Comparison of ENCODE assay signal across 2 cellular contexts in genomic region chr6:159715605-159716004, GRCh38.
TF ChIP-seq lines count a peak whose summit lies in the region.

No MANE protein-coding gene starts in this region.

TF ChIP-seq in liver, 16 proteins besides CTCF, POLR2A, EP300 and RAD21:
- TF ChIP-seq MAX (IDR thresholded peaks at IDR 0.05) = no peak
- no peak for TF ChIP-seq HNF4A (conservative IDR thresholded peaks at IDR 0.05)
- TF ChIP-seq, protein P1, sequence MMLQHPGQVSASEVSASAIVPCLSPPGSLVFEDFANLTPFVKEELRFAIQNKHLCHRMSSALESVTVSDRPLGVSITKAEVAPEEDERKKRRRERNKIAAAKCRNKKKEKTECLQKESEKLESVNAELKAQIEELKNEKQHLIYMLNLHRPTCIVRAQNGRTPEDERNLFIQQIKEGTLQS (IDR thresholded peaks at IDR 0.05) = no peak
- TF ChIP-seq EGR1 (IDR thresholded peaks at IDR 0.05; ENCODE audit: low read depth in 2 of 2) = no peak
- TF ChIP-seq SP1 (IDR thresholded peaks at IDR 0.05) = no peak
- TF ChIP-seq HNF4G (IDR thresholded peaks at IDR 0.05) = no peak
- no peak for TF ChIP-seq YY1 (IDR thresholded peaks at IDR 0.05)
- no peak for TF ChIP-seq NR2F2 (IDR thresholded peaks at IDR 0.05)
- no peak for TF ChIP-seq RXRA (IDR thresholded peaks at IDR 0.05)
- no peak for TF ChIP-seq REST (IDR thresholded peaks at IDR 0.05)
- no peak for TF ChIP-seq TAF1 (conservative IDR thresholded peaks at IDR 0.05)
- TF ChIP-seq, protein P2, sequence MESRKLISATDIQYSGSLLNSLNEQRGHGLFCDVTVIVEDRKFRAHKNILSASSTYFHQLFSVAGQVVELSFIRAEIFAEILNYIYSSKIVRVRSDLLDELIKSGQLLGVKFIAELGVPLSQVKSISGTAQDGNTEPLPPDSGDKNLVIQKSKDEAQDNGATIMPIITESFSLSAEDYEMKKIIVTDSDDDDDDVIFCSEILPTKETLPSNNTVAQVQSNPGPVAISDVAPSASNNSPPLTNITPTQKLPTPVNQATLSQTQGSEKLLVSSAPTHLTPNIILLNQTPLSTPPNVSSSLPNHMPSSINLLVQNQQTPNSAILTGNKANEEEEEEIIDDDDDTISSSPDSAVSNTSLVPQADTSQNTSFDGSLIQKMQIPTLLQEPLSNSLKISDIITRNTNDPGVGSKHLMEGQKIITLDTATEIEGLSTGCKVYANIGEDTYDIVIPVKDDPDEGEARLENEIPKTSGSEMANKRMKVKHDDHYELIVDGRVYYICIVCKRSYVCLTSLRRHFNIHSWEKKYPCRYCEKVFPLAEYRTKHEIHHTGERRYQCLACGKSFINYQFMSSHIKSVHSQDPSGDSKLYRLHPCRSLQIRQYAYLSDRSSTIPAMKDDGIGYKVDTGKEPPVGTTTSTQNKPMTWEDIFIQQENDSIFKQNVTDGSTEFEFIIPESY (IDR thresholded peaks at IDR 0.05) = no peak
- no peak for TF ChIP-seq GABPA (IDR thresholded peaks at IDR 0.05 in 1 of 2, conservative IDR thresholded peaks at IDR 0.05 in 1 of 2)
- TF ChIP-seq JUND (IDR thresholded peaks at IDR 0.05) = no peak
- TF ChIP-seq FOXA2 (IDR thresholded peaks at IDR 0.05) = no peak
- TF ChIP-seq FOXA1 (IDR thresholded peaks at IDR 0.05) = no peak

TF ChIP-seq in HepG2, 621 proteins besides CTCF, POLR2A, EP300 and RAD21:
- TF ChIP-seq NFATC3 (CRISPR knock-in tag; IDR thresholded peaks at IDR 0.05) (no peak), USF2 (IDR thresholded peaks at IDR 0.05; ENCODE audit: low read depth, low read length) (no peak), USF2 (CRISPR knock-in tag; IDR thresholded peaks at IDR 0.05; ENCODE audit: borderline replicate concordance) (no peak), MEF2D (CRISPR knock-in tag; IDR thresholded peaks at IDR 0.05) (no peak), REL (CRISPR knock-in tag; conservative IDR thresholded peaks at IDR 0.05) (no peak), ZNF577 (CRISPR knock-in tag; IDR thresholded peaks at IDR 0.05; ENCODE audit: borderline replicate concordance, low read depth) (no peak), SOX13 (IDR thresholded peaks at IDR 0.05) (no peak), SOX13 (CRISPR knock-in tag; conservative IDR thresholded peaks at IDR 0.05 in 1 of 2, IDR thresholded peaks at IDR 0.05 in 1 of 2) (no peak), GTF2F1 (IDR thresholded peaks at IDR 0.05; ENCODE audit: low read length) (no peak), NR2C2 (CRISPR knock-in tag; IDR thresholded peaks at IDR 0.05; ENCODE audit: borderline replicate concordance) (no peak), E2F5 (CRISPR knock-in tag; conservative IDR thresholded peaks at IDR 0.05) (no peak), XRCC5 (optimal IDR thresholded peaks at IDR 0.05; ENCODE audit: low read length) (no peak), ZNF232 (CRISPR knock-in tag; IDR thresholded peaks at IDR 0.05; ENCODE audit: borderline replicate concordance) (no peak), ZNF451 (CRISPR knock-in tag; IDR thresholded peaks at IDR 0.05) (no peak), PLRG1 (conservative IDR thresholded peaks at IDR 0.05) (no peak), ZNF850 (CRISPR knock-in tag; conservative IDR thresholded peaks at IDR 0.05) (no peak), ZNF784 (CRISPR knock-in tag; IDR thresholded peaks at IDR 0.05; ENCODE audit: borderline replicate concordance) (no peak)
- TF ChIP-seq, protein P3, sequence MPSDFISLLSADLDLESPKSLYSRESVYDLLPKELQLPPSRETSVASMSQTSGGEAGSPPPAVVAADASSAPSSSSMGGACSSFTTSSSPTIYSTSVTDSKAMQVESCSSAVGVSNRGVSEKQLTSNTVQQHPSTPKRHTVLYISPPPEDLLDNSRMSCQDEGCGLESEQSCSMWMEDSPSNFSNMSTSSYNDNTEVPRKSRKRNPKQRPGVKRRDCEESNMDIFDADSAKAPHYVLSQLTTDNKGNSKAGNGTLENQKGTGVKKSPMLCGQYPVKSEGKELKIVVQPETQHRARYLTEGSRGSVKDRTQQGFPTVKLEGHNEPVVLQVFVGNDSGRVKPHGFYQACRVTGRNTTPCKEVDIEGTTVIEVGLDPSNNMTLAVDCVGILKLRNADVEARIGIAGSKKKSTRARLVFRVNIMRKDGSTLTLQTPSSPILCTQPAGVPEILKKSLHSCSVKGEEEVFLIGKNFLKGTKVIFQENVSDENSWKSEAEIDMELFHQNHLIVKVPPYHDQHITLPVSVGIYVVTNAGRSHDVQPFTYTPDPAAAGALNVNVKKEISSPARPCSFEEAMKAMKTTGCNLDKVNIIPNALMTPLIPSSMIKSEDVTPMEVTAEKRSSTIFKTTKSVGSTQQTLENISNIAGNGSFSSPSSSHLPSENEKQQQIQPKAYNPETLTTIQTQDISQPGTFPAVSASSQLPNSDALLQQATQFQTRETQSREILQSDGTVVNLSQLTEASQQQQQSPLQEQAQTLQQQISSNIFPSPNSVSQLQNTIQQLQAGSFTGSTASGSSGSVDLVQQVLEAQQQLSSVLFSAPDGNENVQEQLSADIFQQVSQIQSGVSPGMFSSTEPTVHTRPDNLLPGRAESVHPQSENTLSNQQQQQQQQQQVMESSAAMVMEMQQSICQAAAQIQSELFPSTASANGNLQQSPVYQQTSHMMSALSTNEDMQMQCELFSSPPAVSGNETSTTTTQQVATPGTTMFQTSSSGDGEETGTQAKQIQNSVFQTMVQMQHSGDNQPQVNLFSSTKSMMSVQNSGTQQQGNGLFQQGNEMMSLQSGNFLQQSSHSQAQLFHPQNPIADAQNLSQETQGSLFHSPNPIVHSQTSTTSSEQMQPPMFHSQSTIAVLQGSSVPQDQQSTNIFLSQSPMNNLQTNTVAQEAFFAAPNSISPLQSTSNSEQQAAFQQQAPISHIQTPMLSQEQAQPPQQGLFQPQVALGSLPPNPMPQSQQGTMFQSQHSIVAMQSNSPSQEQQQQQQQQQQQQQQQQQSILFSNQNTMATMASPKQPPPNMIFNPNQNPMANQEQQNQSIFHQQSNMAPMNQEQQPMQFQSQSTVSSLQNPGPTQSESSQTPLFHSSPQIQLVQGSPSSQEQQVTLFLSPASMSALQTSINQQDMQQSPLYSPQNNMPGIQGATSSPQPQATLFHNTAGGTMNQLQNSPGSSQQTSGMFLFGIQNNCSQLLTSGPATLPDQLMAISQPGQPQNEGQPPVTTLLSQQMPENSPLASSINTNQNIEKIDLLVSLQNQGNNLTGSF (CRISPR knock-in tag; IDR thresholded peaks at IDR 0.05) = no peak
